In genomic region chr4:40301592-40301991, GRCh38 we compare ENCODE assay signal across 9 cellular contexts. TPM values are rescaled to one million over a fixed set of nuclear protein-coding genes. Genes with fewer than 3 reads are reported as not detected.
DNase-seq lines count a peak whose midpoint lies in the region; ATAC-seq lines count a peak whose summit lies in the region.
"Had no signal": no experiment of that assay in that cellular context is flagged by ENCODE, and none has a peak within 500 bp of the region (broad histone marks: within the 10 kb centered on the region; RNA-seq: fewer than 3 reads in every experiment).

No MANE protein-coding gene starts in this region.

- intact Hi-C loops in CD4-positive, alpha-beta memory T cell (cut with micrococcal nuclease) = loop anchor here (1.0 kb wide), 4 partner anchors 8 to 71 kb away; no protein-coding TSS in a partner anchor

- peaks cover 94% of the 10 kb centered on the region for H3K4me1 ChIP-seq in CD4-positive, alpha-beta memory T cell (ENCODE audit: insufficient read depth, low read length)

- H3K27ac Mint-ChIP-seq in CD4-positive, alpha-beta memory T cell = peak overlapping the region in 6 of 7 donors; percentile 96 to 99 (median 97)
- peak overlapping the region; percentile 95 for H3K27ac Mint-ChIP-seq in activated naive CD4-positive, alpha-beta T cell treated with anti-CD3 and anti-CD28 coated beads, Interleukin-2, amount 10 ng/mL, durations not matched to agents 7 days and 5 days

- H3K4me3 Mint-ChIP-seq in CD4-positive, alpha-beta memory T cell = peak overlapping the region; percentile 23 to 92 (median 78)
- peak overlapping the region; percentile 52 for H3K4me3 Mint-ChIP-seq in activated naive CD4-positive, alpha-beta T cell treated with anti-CD3 and anti-CD28 coated beads, Interleukin-2, amount 10 ng/mL, durations not matched to agents 7 days and 5 days

- ATAC-seq in GM21367 (IDR thresholded peaks at IDR 0.05; ENCODE audit: unreplicated experiment) = peak; percentile 54
- peak; percentile 41 for ATAC-seq in HG03571 (IDR thresholded peaks at IDR 0.05; ENCODE audit: unreplicated experiment)

- H3K9me3 Mint-ChIP-seq in CD4-positive, alpha-beta memory T cell = peaks cover 0 to 13% (median 5%) of the 10 kb centered on the region in 8 donors
- H3K9me3 Mint-ChIP-seq in activated naive CD4-positive, alpha-beta T cell treated with anti-CD3 and anti-CD28 coated beads, Interleukin-2, amount 10 ng/mL, durations not matched to agents 7 days and 5 days = peaks cover 14% of the 10 kb centered on the region

- peaks cover 0 to 3% of the 10 kb centered on the region in 2 donors for H3K9me3 ChIP-seq in CD4-positive, alpha-beta memory T cell (ENCODE audit: control insufficient read depth in 1 of 2, low read length in 2 of 2)

- peaks cover 66 to 90% (median 79%) of the 10 kb centered on the region in 4 donors for H3K4me1 Mint-ChIP-seq in CD4-positive, alpha-beta memory T cell
- peaks cover 83% of the 10 kb centered on the region for H3K4me1 Mint-ChIP-seq in activated naive CD4-positive, alpha-beta T cell treated with anti-CD3 and anti-CD28 coated beads, Interleukin-2, amount 10 ng/mL, durations not matched to agents 7 days and 5 days

- H3K36me3 Mint-ChIP-seq in CD4-positive, alpha-beta memory T cell = peaks cover 3 to 10% of the 10 kb centered on the region in 2 donors
- peaks cover 19% of the 10 kb centered on the region for H3K36me3 Mint-ChIP-seq in activated naive CD4-positive, alpha-beta T cell treated with anti-CD3 and anti-CD28 coated beads, Interleukin-2, amount 10 ng/mL, durations not matched to agents 7 days and 5 days

- peak overlapping the region; percentile 62 for H3K27ac ChIP-seq in CD4-positive, alpha-beta memory T cell (ENCODE audit: low read depth, low read length)

- H3K4me3 ChIP-seq in CD4-positive, alpha-beta memory T cell (ENCODE audit: low read length in 2 of 2) = peak overlapping the region in 1 of 2 donors; percentile 2

- DNase-seq in CD4-positive, alpha-beta memory T cell = peak; percentile 82 to 90 (median 89)
- DNase-seq in activated naive CD4-positive, alpha-beta T cell treated with anti-CD3 and anti-CD28 coated beads, Interleukin-2, amount 10 ng/mL, durations not matched to agents 7 days and 5 days = peak; percentile 88
- DNase-seq in NCI-H2227 treated with DMSO at 0.1 percent for 48 hours (lab: John Stamatoyannopoulos, UW) = no peak
- no peak for DNase-seq in anterior cingulate cortex (lab: John Stamatoyannopoulos, UW)
- no peak for DNase-seq in COLO829 (ENCODE audit: low spot score)
- no peak for DNase-seq in DMS114 treated with DMSO at 0.1 percent for 48 hours (lab: John Stamatoyannopoulos, UW; ENCODE audit: unreplicated experiment)

- POLR2A ChIA-PET in CD4-positive, alpha-beta memory T cell (lab: Charles Lee; ENCODE audit: partially characterized antibody) = interaction anchor here (0.8 to 5.1 kb wide), 24 partner anchors 8 to 843 kb away, joined by 3 to 57 read pairs (median 8); partner anchors contain the start of genes N4BP2, RHOH and UBE2K

- CTCF ChIA-PET in CD4-positive, alpha-beta memory T cell (lab: Charles Lee; ENCODE audit: partially characterized antibody) = interaction anchor here (0.5 to 2.9 kb wide), 6 partner anchors 8 to 151 kb away, joined by 3 to 16 read pairs (median 14); no protein-coding TSS in a partner anchor
- CTCF ChIA-PET in activated naive CD4-positive, alpha-beta T cell treated with anti-CD3 and anti-CD28 coated beads, Interleukin-2, amount 10 ng/mL, durations not matched to agents 7 days and 5 days (lab: Charles Lee) = interaction anchor here (0.6 to 3.0 kb wide), 3 partner anchors 11 to 152 kb away, joined by 3 to 14 read pairs (median 4); no protein-coding TSS in a partner anchor

- H3K36me3 ChIP-seq in CD4-positive, alpha-beta memory T cell (ENCODE audit: insufficient read depth, low read length) = no peaks in the 10 kb centered on the region

- no peaks in the 10 kb centered on the region for H3K27me3 ChIP-seq in CD4-positive, alpha-beta memory T cell (ENCODE audit: insufficient read depth, low read length)

- no peaks in the 10 kb centered on the region for H3K27me3 Mint-ChIP-seq in CD4-positive, alpha-beta memory T cell
- no peaks in the 10 kb centered on the region for H3K27me3 Mint-ChIP-seq in activated naive CD4-positive, alpha-beta T cell treated with anti-CD3 and anti-CD28 coated beads, Interleukin-2, amount 10 ng/mL, durations not matched to agents 7 days and 5 days

RNA-seq across cellular contexts. Expression of gene CHRNA9, which starts 33.5 kb away (rescaled TPM):
- total RNA-seq in CD4-positive, alpha-beta memory T cell = not detected
- not detected for polyA plus RNA-seq in CD4-positive, alpha-beta memory T cell
- polyA plus RNA-seq: adipose tissue had no signal

Comparison
In these comparisons a context has a peak if more than half of its experiments do, and no peak if none do; other contexts are left out.
1. DNase-seq: peak in CD4-positive, alpha-beta memory T cell (5 of 5) and activated naive CD4-positive, alpha-beta T cell treated with anti-CD3 and anti-CD28 coated beads, Interleukin-2, amount 10 ng/mL, durations not matched to agents 7 days and 5 days (single experiment); none in NCI-H2227 treated with DMSO at 0.1 percent for 48 hours (single experiment), anterior cingulate cortex (0 of 58), COLO829 (single experiment) and DMS114 treated with DMSO at 0.1 percent for 48 hours (single experiment).